In genomic region chr6:121647905-121648304, GRCh38 we compare ENCODE assay signal across 1 cellular context.
TF ChIP-seq lines count a peak whose summit lies in the region.

No MANE protein-coding gene starts in this region.

TF ChIP-seq in SK-N-SH, 30 proteins besides CTCF, POLR2A, EP300 and RAD21 (continued from another document):
- TF ChIP-seq PBX3 (IDR thresholded peaks at IDR 0.05), result peak; percentile 46
